Comparison of ENCODE assay signal across 1 cellular context in the genomic region with DNA sequence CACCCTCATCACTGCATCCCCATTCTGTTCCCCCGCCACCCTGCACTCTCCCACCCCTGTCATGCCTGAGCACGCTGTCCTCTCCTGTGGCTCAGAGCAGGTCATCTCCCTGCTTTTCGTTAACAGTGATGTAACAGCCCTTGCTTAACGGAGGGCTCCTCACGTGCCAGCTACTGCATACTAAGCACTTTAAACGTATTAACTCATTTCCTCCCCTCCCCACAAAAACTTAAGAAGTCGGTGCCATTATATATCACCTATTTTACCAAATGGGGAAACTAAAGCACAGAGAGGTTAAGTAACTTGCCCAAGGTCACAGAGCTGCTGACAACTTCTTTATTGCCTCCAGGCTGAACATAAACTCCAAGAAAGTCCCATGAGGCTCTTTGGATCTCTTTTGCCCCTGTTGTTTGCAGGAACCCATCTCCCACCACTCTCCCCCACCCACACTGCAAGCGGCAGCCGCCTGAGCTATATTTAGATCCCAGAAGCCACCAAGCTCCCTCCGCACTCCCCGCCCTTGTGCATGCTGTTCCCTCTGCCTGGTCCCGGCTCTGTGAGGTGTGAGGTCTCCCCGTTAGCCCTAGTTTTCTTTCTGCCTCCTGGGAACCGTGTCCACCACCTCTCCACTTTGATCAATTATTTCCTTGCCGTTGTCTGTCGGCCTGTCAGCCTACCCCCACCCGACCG.
A peak's percentile ranks its signal among the peaks of the same experiment; 100 is the strongest.
TF ChIP-seq lines count a peak whose summit lies in the region.

No MANE protein-coding gene starts in this region.

TF ChIP-seq in HepG2, 621 proteins besides CTCF, POLR2A, EP300 and RAD21 (continued from another document and continues in another):
- peak; percentile 27; the same call in 1 of the 2 replicates for TF ChIP-seq ZNF292 (CRISPR knock-in tag; IDR thresholded peaks at IDR 0.05; ENCODE audit: borderline replicate concordance, low read depth)
- no peak for TF ChIP-seq LCORL (IDR thresholded peaks at IDR 0.05)
- no peak for TF ChIP-seq LCORL (CRISPR knock-in tag; IDR thresholded peaks at IDR 0.05)
- TF ChIP-seq ZNF550 (CRISPR knock-in tag; IDR thresholded peaks at IDR 0.05; ENCODE audit: borderline replicate concordance): no peak
- TF ChIP-seq, protein P1, sequence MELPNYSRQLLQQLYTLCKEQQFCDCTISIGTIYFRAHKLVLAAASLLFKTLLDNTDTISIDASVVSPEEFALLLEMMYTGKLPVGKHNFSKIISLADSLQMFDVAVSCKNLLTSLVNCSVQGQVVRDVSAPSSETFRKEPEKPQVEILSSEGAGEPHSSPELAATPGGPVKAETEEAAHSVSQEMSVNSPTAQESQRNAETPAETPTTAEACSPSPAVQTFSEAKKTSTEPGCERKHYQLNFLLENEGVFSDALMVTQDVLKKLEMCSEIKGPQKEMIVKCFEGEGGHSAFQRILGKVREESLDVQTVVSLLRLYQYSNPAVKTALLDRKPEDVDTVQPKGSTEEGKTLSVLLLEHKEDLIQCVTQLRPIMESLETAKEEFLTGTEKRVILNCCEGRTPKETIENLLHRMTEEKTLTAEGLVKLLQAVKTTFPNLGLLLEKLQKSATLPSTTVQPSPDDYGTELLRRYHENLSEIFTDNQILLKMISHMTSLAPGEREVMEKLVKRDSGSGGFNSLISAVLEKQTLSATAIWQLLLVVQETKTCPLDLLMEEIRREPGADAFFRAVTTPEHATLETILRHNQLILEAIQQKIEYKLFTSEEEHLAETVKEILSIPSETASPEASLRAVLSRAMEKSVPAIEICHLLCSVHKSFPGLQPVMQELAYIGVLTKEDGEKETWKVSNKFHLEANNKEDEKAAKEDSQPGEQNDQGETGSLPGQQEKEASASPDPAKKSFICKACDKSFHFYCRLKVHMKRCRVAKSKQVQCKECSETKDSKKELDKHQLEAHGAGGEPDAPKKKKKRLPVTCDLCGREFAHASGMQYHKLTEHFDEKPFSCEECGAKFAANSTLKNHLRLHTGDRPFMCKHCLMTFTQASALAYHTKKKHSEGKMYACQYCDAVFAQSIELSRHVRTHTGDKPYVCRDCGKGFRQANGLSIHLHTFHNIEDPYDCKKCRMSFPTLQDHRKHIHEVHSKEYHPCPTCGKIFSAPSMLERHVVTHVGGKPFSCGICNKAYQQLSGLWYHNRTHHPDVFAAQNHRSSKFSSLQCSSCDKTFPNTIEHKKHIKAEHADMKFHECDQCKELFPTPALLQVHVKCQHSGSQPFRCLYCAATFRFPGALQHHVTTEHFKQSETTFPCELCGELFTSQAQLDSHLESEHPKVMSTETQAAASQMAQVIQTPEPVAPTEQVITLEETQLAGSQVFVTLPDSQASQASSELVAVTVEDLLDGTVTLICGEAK (IDR thresholded peaks at IDR 0.05): no peak
- TF ChIP-seq, protein P1 (CRISPR knock-in tag; IDR thresholded peaks at IDR 0.05): peak; percentile 9; the same call in 1 of the 2 replicates
- no peak for TF ChIP-seq NR2F2 (IDR thresholded peaks at IDR 0.05; ENCODE audit: borderline replicate concordance, low read depth)
- no peak for TF ChIP-seq SRSF9 (IDR thresholded peaks at IDR 0.05; ENCODE audit: borderline replicate concordance, insufficient read depth, low read depth, low read length, poor library complexity, severe bottlenecking)
- TF ChIP-seq, protein P2, sequence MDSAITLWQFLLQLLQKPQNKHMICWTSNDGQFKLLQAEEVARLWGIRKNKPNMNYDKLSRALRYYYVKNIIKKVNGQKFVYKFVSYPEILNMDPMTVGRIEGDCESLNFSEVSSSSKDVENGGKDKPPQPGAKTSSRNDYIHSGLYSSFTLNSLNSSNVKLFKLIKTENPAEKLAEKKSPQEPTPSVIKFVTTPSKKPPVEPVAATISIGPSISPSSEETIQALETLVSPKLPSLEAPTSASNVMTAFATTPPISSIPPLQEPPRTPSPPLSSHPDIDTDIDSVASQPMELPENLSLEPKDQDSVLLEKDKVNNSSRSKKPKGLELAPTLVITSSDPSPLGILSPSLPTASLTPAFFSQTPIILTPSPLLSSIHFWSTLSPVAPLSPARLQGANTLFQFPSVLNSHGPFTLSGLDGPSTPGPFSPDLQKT (CRISPR knock-in tag; IDR thresholded peaks at IDR 0.05; ENCODE audit: borderline replicate concordance): no peak
- TF ChIP-seq RARA (CRISPR knock-in tag; IDR thresholded peaks at IDR 0.05): no peak
- peak; percentile 17 for TF ChIP-seq PCBP2 (optimal IDR thresholded peaks at IDR 0.05; ENCODE audit: low read depth, low read length, poor library complexity, severe bottlenecking)
- TF ChIP-seq, protein P3, sequence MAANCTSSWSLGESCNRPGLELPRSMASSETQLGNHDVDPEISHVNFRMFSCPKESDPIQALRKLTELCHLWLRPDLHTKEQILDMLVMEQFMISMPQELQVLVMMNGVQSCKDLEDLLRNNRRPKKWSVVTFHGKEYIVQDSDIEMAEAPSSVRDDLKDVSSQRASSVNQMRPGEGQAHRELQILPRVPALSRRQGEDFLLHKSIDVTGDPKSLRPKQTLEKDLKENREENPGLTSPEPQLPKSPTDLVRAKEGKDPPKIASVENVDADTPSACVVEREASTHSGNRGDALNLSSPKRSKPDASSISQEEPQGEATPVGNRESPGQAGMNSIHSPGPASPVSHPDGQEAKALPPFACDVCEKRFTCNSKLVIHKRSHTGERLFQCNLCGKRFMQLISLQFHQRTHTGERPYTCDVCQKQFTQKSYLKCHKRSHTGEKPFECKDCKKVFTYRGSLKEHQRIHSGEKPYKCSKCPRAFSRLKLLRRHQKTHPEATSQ (CRISPR knock-in tag; IDR thresholded peaks at IDR 0.05; ENCODE audit: borderline replicate concordance): no peak
- TF ChIP-seq ZNF558 (CRISPR knock-in tag; IDR thresholded peaks at IDR 0.05; ENCODE audit: borderline replicate concordance): no peak
- TF ChIP-seq, protein P4, sequence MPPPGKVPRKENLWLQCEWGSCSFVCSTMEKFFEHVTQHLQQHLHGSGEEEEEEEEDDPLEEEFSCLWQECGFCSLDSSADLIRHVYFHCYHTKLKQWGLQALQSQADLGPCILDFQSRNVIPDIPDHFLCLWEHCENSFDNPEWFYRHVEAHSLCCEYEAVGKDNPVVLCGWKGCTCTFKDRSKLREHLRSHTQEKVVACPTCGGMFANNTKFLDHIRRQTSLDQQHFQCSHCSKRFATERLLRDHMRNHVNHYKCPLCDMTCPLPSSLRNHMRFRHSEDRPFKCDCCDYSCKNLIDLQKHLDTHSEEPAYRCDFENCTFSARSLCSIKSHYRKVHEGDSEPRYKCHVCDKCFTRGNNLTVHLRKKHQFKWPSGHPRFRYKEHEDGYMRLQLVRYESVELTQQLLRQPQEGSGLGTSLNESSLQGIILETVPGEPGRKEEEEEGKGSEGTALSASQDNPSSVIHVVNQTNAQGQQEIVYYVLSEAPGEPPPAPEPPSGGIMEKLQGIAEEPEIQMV (CRISPR knock-in tag; IDR thresholded peaks at IDR 0.05; ENCODE audit: low read depth): no peak
- TF ChIP-seq SIX1 (CRISPR knock-in tag; IDR thresholded peaks at IDR 0.05; ENCODE audit: borderline replicate concordance): no peak
- no peak for TF ChIP-seq ZNF253 (CRISPR knock-in tag; IDR thresholded peaks at IDR 0.05; ENCODE audit: borderline replicate concordance)
- no peak for TF ChIP-seq PLRG1 (conservative IDR thresholded peaks at IDR 0.05)
- TF ChIP-seq, protein P5, sequence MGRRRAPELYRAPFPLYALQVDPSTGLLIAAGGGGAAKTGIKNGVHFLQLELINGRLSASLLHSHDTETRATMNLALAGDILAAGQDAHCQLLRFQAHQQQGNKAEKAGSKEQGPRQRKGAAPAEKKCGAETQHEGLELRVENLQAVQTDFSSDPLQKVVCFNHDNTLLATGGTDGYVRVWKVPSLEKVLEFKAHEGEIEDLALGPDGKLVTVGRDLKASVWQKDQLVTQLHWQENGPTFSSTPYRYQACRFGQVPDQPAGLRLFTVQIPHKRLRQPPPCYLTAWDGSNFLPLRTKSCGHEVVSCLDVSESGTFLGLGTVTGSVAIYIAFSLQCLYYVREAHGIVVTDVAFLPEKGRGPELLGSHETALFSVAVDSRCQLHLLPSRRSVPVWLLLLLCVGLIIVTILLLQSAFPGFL (CRISPR knock-in tag; IDR thresholded peaks at IDR 0.05): no peak
- TF ChIP-seq RBAK (CRISPR knock-in tag; IDR thresholded peaks at IDR 0.05): no peak
- TF ChIP-seq, protein P6, sequence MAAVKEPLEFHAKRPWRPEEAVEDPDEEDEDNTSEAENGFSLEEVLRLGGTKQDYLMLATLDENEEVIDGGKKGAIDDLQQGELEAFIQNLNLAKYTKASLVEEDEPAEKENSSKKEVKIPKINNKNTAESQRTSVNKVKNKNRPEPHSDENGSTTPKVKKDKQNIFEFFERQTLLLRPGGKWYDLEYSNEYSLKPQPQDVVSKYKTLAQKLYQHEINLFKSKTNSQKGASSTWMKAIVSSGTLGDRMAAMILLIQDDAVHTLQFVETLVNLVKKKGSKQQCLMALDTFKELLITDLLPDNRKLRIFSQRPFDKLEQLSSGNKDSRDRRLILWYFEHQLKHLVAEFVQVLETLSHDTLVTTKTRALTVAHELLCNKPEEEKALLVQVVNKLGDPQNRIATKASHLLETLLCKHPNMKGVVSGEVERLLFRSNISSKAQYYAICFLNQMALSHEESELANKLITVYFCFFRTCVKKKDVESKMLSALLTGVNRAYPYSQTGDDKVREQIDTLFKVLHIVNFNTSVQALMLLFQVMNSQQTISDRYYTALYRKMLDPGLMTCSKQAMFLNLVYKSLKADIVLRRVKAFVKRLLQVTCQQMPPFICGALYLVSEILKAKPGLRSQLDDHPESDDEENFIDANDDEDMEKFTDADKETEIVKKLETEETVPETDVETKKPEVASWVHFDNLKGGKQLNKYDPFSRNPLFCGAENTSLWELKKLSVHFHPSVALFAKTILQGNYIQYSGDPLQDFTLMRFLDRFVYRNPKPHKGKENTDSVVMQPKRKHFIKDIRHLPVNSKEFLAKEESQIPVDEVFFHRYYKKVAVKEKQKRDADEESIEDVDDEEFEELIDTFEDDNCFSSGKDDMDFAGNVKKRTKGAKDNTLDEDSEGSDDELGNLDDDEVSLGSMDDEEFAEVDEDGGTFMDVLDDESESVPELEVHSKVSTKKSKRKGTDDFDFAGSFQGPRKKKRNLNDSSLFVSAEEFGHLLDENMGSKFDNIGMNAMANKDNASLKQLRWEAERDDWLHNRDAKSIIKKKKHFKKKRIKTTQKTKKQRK (IDR thresholded peaks at IDR 0.05; ENCODE audit: low read length): no peak
- TF ChIP-seq ZNF530 (CRISPR knock-in tag; IDR thresholded peaks at IDR 0.05; ENCODE audit: low read depth): no peak
- no peak for TF ChIP-seq GATA4 (IDR thresholded peaks at IDR 0.05; ENCODE audit: borderline replicate concordance, low read depth)
- no peak for TF ChIP-seq JARID2 (CRISPR knock-in tag; IDR thresholded peaks at IDR 0.05; ENCODE audit: insufficient replicate concordance)
- TF ChIP-seq ZNF768 (CRISPR knock-in tag; IDR thresholded peaks at IDR 0.05): peak; percentile 90
- no peak for TF ChIP-seq ZNF17 (CRISPR knock-in tag; IDR thresholded peaks at IDR 0.05)
- no peak for TF ChIP-seq NR2F1 (CRISPR knock-in tag; IDR thresholded peaks at IDR 0.05)
- TF ChIP-seq GTF3A (CRISPR knock-in tag; conservative IDR thresholded peaks at IDR 0.05): no peak
- no peak for TF ChIP-seq RAD51 (IDR thresholded peaks at IDR 0.05; ENCODE audit: borderline replicate concordance)
- TF ChIP-seq ZNF598 (CRISPR knock-in tag; IDR thresholded peaks at IDR 0.05; ENCODE audit: borderline replicate concordance): no peak
- TF ChIP-seq CEBPB (IDR thresholded peaks at IDR 0.05; ENCODE audit: borderline replicate concordance, low read depth, low read length): peak; percentile 55; the same call in 1 of the 2 replicates
- no peak for TF ChIP-seq ZNF75D (CRISPR knock-in tag; IDR thresholded peaks at IDR 0.05; ENCODE audit: borderline replicate concordance)
- no peak for TF ChIP-seq SRSF4 (IDR thresholded peaks at IDR 0.05; ENCODE audit: low read depth, low read length, poor library complexity, severe bottlenecking)
- TF ChIP-seq PHF21A (CRISPR knock-in tag; IDR thresholded peaks at IDR 0.05): peak; percentile 40; the same call in 1 of the 2 replicates
- TF ChIP-seq, protein P7, sequence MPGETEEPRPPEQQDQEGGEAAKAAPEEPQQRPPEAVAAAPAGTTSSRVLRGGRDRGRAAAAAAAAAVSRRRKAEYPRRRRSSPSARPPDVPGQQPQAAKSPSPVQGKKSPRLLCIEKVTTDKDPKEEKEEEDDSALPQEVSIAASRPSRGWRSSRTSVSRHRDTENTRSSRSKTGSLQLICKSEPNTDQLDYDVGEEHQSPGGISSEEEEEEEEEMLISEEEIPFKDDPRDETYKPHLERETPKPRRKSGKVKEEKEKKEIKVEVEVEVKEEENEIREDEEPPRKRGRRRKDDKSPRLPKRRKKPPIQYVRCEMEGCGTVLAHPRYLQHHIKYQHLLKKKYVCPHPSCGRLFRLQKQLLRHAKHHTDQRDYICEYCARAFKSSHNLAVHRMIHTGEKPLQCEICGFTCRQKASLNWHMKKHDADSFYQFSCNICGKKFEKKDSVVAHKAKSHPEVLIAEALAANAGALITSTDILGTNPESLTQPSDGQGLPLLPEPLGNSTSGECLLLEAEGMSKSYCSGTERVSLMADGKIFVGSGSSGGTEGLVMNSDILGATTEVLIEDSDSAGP (CRISPR knock-in tag; IDR thresholded peaks at IDR 0.05; ENCODE audit: borderline replicate concordance): peak; percentile 24; the same call in 1 of the 2 replicates
- no peak for TF ChIP-seq TBP (CRISPR knock-in tag; IDR thresholded peaks at IDR 0.05)
- TF ChIP-seq SOX6 (IDR thresholded peaks at IDR 0.05): no peak
- no peak for TF ChIP-seq SOX6 (CRISPR knock-in tag; IDR thresholded peaks at IDR 0.05)
- no peak for TF ChIP-seq ZFP36 (IDR thresholded peaks at IDR 0.05; ENCODE audit: borderline replicate concordance, low read depth, low read length, partially characterized antibody)
